Comparison of ENCODE assay signal across 24 cellular contexts in the genomic region with DNA sequence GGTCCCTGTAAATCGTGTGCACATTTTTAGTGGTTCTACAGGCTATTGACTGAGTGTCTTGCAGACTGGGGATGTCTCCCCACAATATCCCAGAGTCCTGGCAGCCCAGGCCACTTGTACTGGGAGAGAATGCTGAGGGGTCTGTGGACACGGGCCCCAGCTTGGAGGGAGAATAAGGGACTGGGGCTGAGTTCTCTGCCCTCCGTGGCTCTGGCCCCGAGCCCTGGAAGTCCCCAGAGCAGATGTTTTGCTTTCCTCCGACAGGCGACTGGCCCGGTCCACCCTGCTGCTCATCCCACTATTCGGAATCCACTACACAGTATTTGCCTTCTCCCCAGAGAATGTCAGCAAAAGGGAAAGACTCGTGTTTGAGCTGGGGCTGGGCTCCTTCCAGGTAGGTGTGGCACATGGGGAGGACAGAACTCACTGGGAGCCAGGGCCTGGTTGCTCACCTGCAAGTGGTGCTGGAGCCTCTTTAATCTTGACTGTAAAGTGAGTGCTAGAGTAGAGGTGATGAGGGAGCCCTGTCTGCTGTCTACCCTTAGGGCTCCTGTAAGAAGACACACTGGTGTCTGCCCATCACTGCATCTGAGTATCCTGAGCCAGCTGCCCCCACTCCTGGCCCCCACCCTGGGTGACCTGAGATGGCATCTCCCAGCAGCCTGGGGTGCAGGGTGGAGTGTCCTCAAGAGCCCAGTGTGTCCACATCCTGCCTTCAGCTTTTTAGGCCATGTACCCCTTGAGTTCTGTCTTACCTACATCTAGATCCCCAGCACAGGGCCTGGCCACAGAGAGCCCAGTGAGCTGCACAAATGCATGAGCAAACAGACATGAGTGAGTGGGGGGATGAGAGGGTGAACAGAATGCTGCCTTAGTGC. TPM values are rescaled to one million over a fixed set of nuclear protein-coding genes. Genes with fewer than 3 reads are reported as not detected.
"Had no signal": no experiment of that assay in that cellular context is flagged by ENCODE, and none has a peak within 500 bp of the region (broad histone marks: within the 10 kb centered on the region; RNA-seq: fewer than 3 reads in every experiment).

No MANE protein-coding gene starts in this region.

- H3K27me3 ChIP-seq: body of pancreas, cardiac muscle cell, esophagus muscularis mucosa, transverse colon had no signal

- H3K4me1 Mint-ChIP-seq: activated naive CD4-positive, alpha-beta T cell treated with anti-CD3 and anti-CD28 coated beads, Interleukin-2, amount 50 U/mL, for 24 hours; naive B cell had no signal

- H3K27me3 Mint-ChIP-seq: stimulated activated naive CD8-positive, alpha-beta T cell treated with anti-CD3 and anti-CD28 coated beads, Interleukin-15, Interleukin-2, amounts not matched to agents 100 ng/mL and 50 ng/mL, for 24 hours had no signal

- H3K9me3 ChIP-seq: body of pancreas, esophagus muscularis mucosa, SJSA1, transverse colon had no signal

- H3K36me3 ChIP-seq: cardiac muscle cell, esophagus muscularis mucosa, SJSA1, transverse colon had no signal

- H3K4me1 ChIP-seq: body of pancreas, SJSA1, transverse colon had no signal

- H3K4me3 ChIP-seq: body of pancreas, cardiac muscle cell, esophagus muscularis mucosa, SJSA1, transverse colon had no signal

- H3K4me3 Mint-ChIP-seq: activated naive CD4-positive, alpha-beta T cell treated with anti-CD3 and anti-CD28 coated beads, Interleukin-2, amount 50 U/mL, for 24 hours; effector memory CD8-positive, alpha-beta T cell; naive B cell; stimulated activated naive CD8-positive, alpha-beta T cell treated with anti-CD3 and anti-CD28 coated beads, Interleukin-15, Interleukin-2, amounts not matched to agents 100 ng/mL and 50 ng/mL, for 24 hours had no signal

- H3K36me3 Mint-ChIP-seq: activated naive CD4-positive, alpha-beta T cell treated with anti-CD3 and anti-CD28 coated beads, Interleukin-2, amount 50 U/mL, for 24 hours; naive B cell had no signal

- H3K27ac ChIP-seq: body of pancreas, cardiac muscle cell, esophagus muscularis mucosa, SJSA1, transverse colon had no signal

- H3K9me3 Mint-ChIP-seq: activated naive CD4-positive, alpha-beta T cell treated with anti-CD3 and anti-CD28 coated beads, Interleukin-2, amount 50 U/mL, for 24 hours; effector memory CD8-positive, alpha-beta T cell; stimulated activated naive CD8-positive, alpha-beta T cell treated with anti-CD3 and anti-CD28 coated beads, Interleukin-15, Interleukin-2, amounts not matched to agents 100 ng/mL and 50 ng/mL, for 24 hours had no signal

- DNase-seq: activated CD4-positive, alpha-beta T cell treated with anti-CD3 and anti-CD28 coated beads for 1 hour; activated gamma-delta T cell treated with Interleukin-2 at 50 U/mL for 16 hours; activated T-cell treated with anti-CD3 and anti-CD28 coated beads for 4 hours; anterior cingulate cortex; body of pancreas; dermis blood vessel endothelial cell; effector memory CD8-positive, alpha-beta T cell; glutamatergic neuron; hippocampal formation; left cardiac atrium; mesenchymal stem cell; naive B cell; retina; stimulated activated CD4-positive, alpha-beta T cell treated with anti-CD3 and anti-CD28 coated beads, Interleukin-4, amount 100 ng/mL, for 1 hour; T-helper 1 cell; T-helper 9 cell; transverse colon had no signal

- H3K27ac Mint-ChIP-seq: activated naive CD4-positive, alpha-beta T cell treated with anti-CD3 and anti-CD28 coated beads, Interleukin-2, amount 50 U/mL, for 24 hours; effector memory CD8-positive, alpha-beta T cell; progenitor cell of endocrine pancreas; stimulated activated naive CD8-positive, alpha-beta T cell treated with anti-CD3 and anti-CD28 coated beads, Interleukin-15, Interleukin-2, amounts not matched to agents 100 ng/mL and 50 ng/mL, for 24 hours had no signal

- ATAC-seq: body of pancreas; effector memory CD8-positive, alpha-beta T cell; left cardiac atrium had no signal

RNA-seq across cellular contexts. Expression of a gene that starts 51.1 kb away (rescaled TPM):
- total RNA-seq: activated CD8-positive, alpha-beta memory T cell treated with anti-CD3 and anti-CD28 coated beads for 36 hours; dermis blood vessel endothelial cell; progenitor cell of endocrine pancreas; SJSA1 had no signal
